In the genomic region with DNA sequence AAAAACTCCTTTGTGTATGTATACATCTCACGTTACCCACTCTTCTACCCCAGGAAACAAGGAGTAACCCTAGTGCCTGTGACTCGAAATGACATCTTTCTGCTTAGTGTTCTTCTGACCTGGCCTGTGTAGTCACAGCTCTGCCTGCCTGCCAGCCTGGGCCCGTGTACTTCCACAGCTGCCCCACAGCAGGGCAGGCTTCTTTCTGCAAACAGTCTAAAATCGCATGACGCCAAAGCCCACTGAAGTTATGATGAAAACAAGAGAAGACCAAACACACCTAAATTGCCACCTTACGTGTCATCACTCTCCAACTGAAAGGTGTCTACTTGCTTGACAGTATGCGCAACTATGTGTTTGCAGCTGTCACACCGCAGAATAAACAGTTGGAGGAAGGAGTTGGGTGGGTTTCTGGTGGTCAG, we compare ENCODE assay signal across 1 cellular context.
TF ChIP-seq lines count a peak whose summit lies in the region.

No MANE protein-coding gene starts in this region.

TF ChIP-seq in HepG2, 621 proteins besides CTCF, POLR2A, EP300 and RAD21 (continued from another document):
- TF ChIP-seq, protein P1, sequence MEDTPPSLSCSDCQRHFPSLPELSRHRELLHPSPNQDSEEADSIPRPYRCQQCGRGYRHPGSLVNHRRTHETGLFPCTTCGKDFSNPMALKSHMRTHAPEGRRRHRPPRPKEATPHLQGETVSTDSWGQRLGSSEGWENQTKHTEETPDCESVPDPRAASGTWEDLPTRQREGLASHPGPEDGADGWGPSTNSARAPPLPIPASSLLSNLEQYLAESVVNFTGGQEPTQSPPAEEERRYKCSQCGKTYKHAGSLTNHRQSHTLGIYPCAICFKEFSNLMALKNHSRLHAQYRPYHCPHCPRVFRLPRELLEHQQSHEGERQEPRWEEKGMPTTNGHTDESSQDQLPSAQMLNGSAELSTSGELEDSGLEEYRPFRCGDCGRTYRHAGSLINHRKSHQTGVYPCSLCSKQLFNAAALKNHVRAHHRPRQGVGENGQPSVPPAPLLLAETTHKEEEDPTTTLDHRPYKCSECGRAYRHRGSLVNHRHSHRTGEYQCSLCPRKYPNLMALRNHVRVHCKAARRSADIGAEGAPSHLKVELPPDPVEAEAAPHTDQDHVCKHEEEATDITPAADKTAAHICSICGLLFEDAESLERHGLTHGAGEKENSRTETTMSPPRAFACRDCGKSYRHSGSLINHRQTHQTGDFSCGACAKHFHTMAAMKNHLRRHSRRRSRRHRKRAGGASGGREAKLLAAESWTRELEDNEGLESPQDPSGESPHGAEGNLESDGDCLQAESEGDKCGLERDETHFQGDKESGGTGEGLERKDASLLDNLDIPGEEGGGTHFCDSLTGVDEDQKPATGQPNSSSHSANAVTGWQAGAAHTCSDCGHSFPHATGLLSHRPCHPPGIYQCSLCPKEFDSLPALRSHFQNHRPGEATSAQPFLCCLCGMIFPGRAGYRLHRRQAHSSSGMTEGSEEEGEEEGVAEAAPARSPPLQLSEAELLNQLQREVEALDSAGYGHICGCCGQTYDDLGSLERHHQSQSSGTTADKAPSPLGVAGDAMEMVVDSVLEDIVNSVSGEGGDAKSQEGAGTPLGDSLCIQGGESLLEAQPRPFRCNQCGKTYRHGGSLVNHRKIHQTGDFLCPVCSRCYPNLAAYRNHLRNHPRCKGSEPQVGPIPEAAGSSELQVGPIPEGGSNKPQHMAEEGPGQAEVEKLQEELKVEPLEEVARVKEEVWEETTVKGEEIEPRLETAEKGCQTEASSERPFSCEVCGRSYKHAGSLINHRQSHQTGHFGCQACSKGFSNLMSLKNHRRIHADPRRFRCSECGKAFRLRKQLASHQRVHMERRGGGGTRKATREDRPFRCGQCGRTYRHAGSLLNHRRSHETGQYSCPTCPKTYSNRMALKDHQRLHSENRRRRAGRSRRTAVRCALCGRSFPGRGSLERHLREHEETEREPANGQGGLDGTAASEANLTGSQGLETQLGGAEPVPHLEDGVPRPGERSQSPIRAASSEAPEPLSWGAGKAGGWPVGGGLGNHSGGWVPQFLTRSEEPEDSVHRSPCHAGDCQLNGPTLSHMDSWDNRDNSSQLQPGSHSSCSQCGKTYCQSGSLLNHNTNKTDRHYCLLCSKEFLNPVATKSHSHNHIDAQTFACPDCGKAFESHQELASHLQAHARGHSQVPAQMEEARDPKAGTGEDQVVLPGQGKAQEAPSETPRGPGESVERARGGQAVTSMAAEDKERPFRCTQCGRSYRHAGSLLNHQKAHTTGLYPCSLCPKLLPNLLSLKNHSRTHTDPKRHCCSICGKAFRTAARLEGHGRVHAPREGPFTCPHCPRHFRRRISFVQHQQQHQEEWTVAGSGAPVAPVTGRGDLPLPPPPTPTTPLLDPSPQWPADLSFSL (CRISPR knock-in tag; IDR thresholded peaks at IDR 0.05) = 0 out of 2 replicates have a peak, but pooled peaks have one; percentile 29
- peak; percentile 25; the same call in 1 of the 2 replicates for TF ChIP-seq ARID5B (CRISPR knock-in tag; IDR thresholded peaks at IDR 0.05)
- no peak for TF ChIP-seq TCF7L2 (IDR thresholded peaks at IDR 0.05; ENCODE audit: low read depth, low read length)
